Comparison of ENCODE assay signal across 11 cellular contexts in genomic region chr20:56566621-56567020, GRCh38. TPM values are rescaled to one million over a fixed set of nuclear protein-coding genes. Genes with fewer than 3 reads are reported as not detected.
A peak's percentile ranks its signal among the peaks of the same experiment; 100 is the strongest.
DNase-seq lines count a peak whose midpoint lies in the region; ATAC-seq and TF ChIP-seq lines count a peak whose summit lies in the region.
"Had no signal": no experiment of that assay in that cellular context is flagged by ENCODE, and none has a peak within 500 bp of the region (broad histone marks: within the 10 kb centered on the region; RNA-seq: fewer than 3 reads in every experiment).

No MANE protein-coding gene starts in this region.

- H3K27me3 ChIP-seq in GM23248 (replicated peaks; ENCODE audit: insufficient read depth) (no peaks in the 10 kb centered on the region; the same call in 1 of the 2 replicates), mesenchymal stem cell (ENCODE audit: control insufficient read depth in 1 of 2, insufficient read depth in 1 of 2, low read length in 2 of 2) (no peaks in the 10 kb centered on the region)

- no peak overlapping the region for H3K4me2 ChIP-seq in GM23248 (ENCODE audit: unreplicated experiment)
- no peak overlapping the region for H3K4me2 ChIP-seq in mesenchymal stem cell (ENCODE audit: low read length, poor library complexity, severe bottlenecking)

- no peaks in the 10 kb centered on the region for H3F3A ChIP-seq in GM23248 (ENCODE audit: insufficient read depth)

- H3K14ac ChIP-seq in mesenchymal stem cell (ENCODE audit: low read length in 2 of 2), result no peak overlapping the region

- no peak for DNase-seq in Right ventricle myocardium superior
- no peak for DNase-seq in cardiac septum (ENCODE audit: low spot score)
- peak; percentile 37 to 70 for DNase-seq in NCI-H187 (lab: John Stamatoyannopoulos, UW)
- DNase-seq in SHP77 (lab: John Stamatoyannopoulos, UW), result peak; percentile 63 to 69
- peak; percentile 15 for DNase-seq in retinal pigment epithelial cell (ENCODE audit: low read depth)
- no peak for DNase-seq in NCI-H1048 (lab: John Stamatoyannopoulos, UW)
- DNase-seq in GM23248, result no peak
- DNase-seq in mesenchymal stem cell, result no peak
- DNase-seq: kidney, SW 1271 had no signal

- intact Hi-C loops in Right ventricle myocardium superior (cut with DNase I) (no loop called here), cardiac septum (cut with DNase I) (no loop called here)

- no peak overlapping the region for H3K23ac ChIP-seq in mesenchymal stem cell (ENCODE audit: low read length in 2 of 2)

- H3K4ac ChIP-seq in mesenchymal stem cell (ENCODE audit: low read depth in 1 of 2, low read length in 2 of 2), result no peak overlapping the region

- ATAC-seq in Right ventricle myocardium superior (ENCODE audit: poor library complexity), result peak; percentile 36

- no peaks in the 10 kb centered on the region for H3K79me1 ChIP-seq in mesenchymal stem cell (replicated peaks; ENCODE audit: low read length, poor library complexity, severe bottlenecking)

- no peak for TF ChIP-seq CTCF in retinal pigment epithelial cell (conservative IDR thresholded peaks at IDR 0.05; ENCODE audit: low read depth, low read length)

- H2AFZ ChIP-seq in GM23248, result no peak overlapping the region
- H2AFZ ChIP-seq in mesenchymal stem cell (ENCODE audit: low read depth, low read length), result no peak overlapping the region

- 77 to 80% methylated on average over 3 of the region's 3 CpGs for WGBS in GM23248 (ENCODE audit: low coverage in 1 of 2, low lambda C conversion rate in 2 of 2, missing lambda C conversion rate in 2 of 2), 2 experiments
- 52% methylated on average over 3 of the region's 3 CpGs for WGBS in mesenchymal stem cell

- H2BK5ac ChIP-seq in mesenchymal stem cell (ENCODE audit: low read depth, low read length, poor library complexity, severe bottlenecking), result no peak overlapping the region

- no peak overlapping the region for H3K18ac ChIP-seq in mesenchymal stem cell (ENCODE audit: low read depth in 1 of 2, low read length in 2 of 2)

- no peaks in the 10 kb centered on the region for H4K20me1 ChIP-seq in GM23248 (ENCODE audit: insufficient read depth)

- H3K4me3 ChIP-seq in retinal pigment epithelial cell (ENCODE audit: low read length) (no peak overlapping the region), GM23248 (no peak overlapping the region), mesenchymal stem cell (ENCODE audit: insufficient read depth in 1 of 2, low read depth in 1 of 2, low read length in 2 of 2) (no peak overlapping the region)

- H3K36me3 ChIP-seq in GM23248 (ENCODE audit: low read depth), result no peaks in the 10 kb centered on the region
- H3K36me3 ChIP-seq in mesenchymal stem cell (ENCODE audit: control insufficient read depth in 1 of 2, insufficient read depth in 2 of 2, low read depth in 1 of 2, low read length in 2 of 2), result no peaks in the 10 kb centered on the region

- H2BK12ac ChIP-seq in mesenchymal stem cell (ENCODE audit: low read length in 2 of 2), result no peak overlapping the region

- H3K9me2 ChIP-seq in GM23248 (ENCODE audit: insufficient read depth), result no peaks in the 10 kb centered on the region

- no peak overlapping the region for H2BK120ac ChIP-seq in mesenchymal stem cell (ENCODE audit: low read depth, low read length)

- in situ Hi-C loops in GM23248 (cut with MboI), result no loop called here

- H3K9ac ChIP-seq in GM23248 (no peak overlapping the region), mesenchymal stem cell (ENCODE audit: low read length) (no peak overlapping the region)

- H4K8ac ChIP-seq in mesenchymal stem cell (ENCODE audit: low read length), result no peak overlapping the region

- H3K4me1 ChIP-seq in GM23248 (ENCODE audit: insufficient read depth), result no peaks in the 10 kb centered on the region
- no peaks in the 10 kb centered on the region for H3K4me1 ChIP-seq in mesenchymal stem cell (ENCODE audit: control insufficient read depth, insufficient read depth, low read depth, low read length)

- H3K79me2 ChIP-seq in GM23248 (ENCODE audit: insufficient read depth), result no peaks in the 10 kb centered on the region

- no peak overlapping the region for H2AK5ac ChIP-seq in mesenchymal stem cell (ENCODE audit: low read length, severe bottlenecking)

- H3K27ac ChIP-seq in GM23248, result no peak overlapping the region
- H3K27ac ChIP-seq in mesenchymal stem cell (ENCODE audit: low read length, poor library complexity, severe bottlenecking), result no peak overlapping the region

- no peak overlapping the region for H2BK15ac ChIP-seq in mesenchymal stem cell (ENCODE audit: low read depth, poor library complexity, severe bottlenecking)

- H3K9me3 ChIP-seq in GM23248 (ENCODE audit: low read depth), result no peaks in the 10 kb centered on the region
- H3K9me3 ChIP-seq in mesenchymal stem cell (ENCODE audit: control insufficient read depth, low read length), result no peaks in the 10 kb centered on the region

- no peak overlapping the region for H4K91ac ChIP-seq in mesenchymal stem cell (ENCODE audit: low read length)

RNA-seq across cellular contexts. Expression of gene FAM209B, which starts 33.6 kb away (rescaled TPM):
- total RNA-seq in Right ventricle myocardium superior (0.35 TPM), cardiac septum (not detected)
- total RNA-seq in GM23248 (2014; rRNA removed; shearing (Covaris generic)), result not detected in 2 replicates
- not detected in 2 replicates for polyA plus RNA-seq in GM23248 (2016; fragmentation: Nextera tagmentation; extraction: Ambion mirVana)
- 0.44 TPM for polyA plus RNA-seq in mesenchymal stem cell (2013, experiment 1 of 2)
- 0.22 TPM for polyA plus RNA-seq in mesenchymal stem cell (2013, experiment 2 of 2)
- total RNA-seq: glomerular endothelial cell, kidney had no signal

RNA-seq across cellular contexts. Expression of gene FAM209A, which starts 42.1 kb away (rescaled TPM):
- total RNA-seq in Right ventricle myocardium superior, result not detected
- total RNA-seq in cardiac septum, result not detected
- total RNA-seq in GM23248 (2014; rRNA removed; shearing (Covaris generic)), result not detected in 2 replicates
- polyA plus RNA-seq in GM23248 (2016; fragmentation: Nextera tagmentation; extraction: Ambion mirVana), result not detected in 2 replicates
- 0.06 TPM for polyA plus RNA-seq in mesenchymal stem cell (2013, experiment 1 of 2)
- 0.10 TPM for polyA plus RNA-seq in mesenchymal stem cell (2013, experiment 2 of 2)
- total RNA-seq: glomerular endothelial cell had no signal

Comparison
In these comparisons a context has a peak if more than half of its experiments do, and no peak if none do; other contexts are left out.
1. DNase-seq: peak in NCI-H187 (2 of 2), SHP77 (2 of 2) and retinal pigment epithelial cell (single experiment); none in Right ventricle myocardium superior (single experiment), cardiac septum (single experiment), NCI-H1048 (single experiment), GM23248 (single experiment) and mesenchymal stem cell (single experiment).